In genomic region chr6:107870379-107870778, GRCh38 we compare ENCODE assay signal across 13 cellular contexts. TPM values are rescaled to one million over a fixed set of nuclear protein-coding genes. Genes with fewer than 3 reads are reported as not detected.
A peak's percentile ranks its signal among the peaks of the same experiment; 100 is the strongest.
DNase-seq lines count a peak whose midpoint lies in the region; ATAC-seq and TF ChIP-seq lines count a peak whose summit lies in the region.
"Had no signal": no experiment of that assay in that cellular context is flagged by ENCODE, and none has a peak within 500 bp of the region (broad histone marks: within the 10 kb centered on the region; RNA-seq: fewer than 3 reads in every experiment).

No MANE protein-coding gene starts in this region.

- no peaks in the 10 kb centered on the region for H3K27me3 Mint-ChIP-seq in activated naive CD4-positive, alpha-beta T cell treated with anti-CD3 and anti-CD28 coated beads for 36 hours (ENCODE audit: low read depth)
- H3K27me3 Mint-ChIP-seq in activated naive CD4-positive, alpha-beta T cell treated with anti-CD3 and anti-CD28 coated beads, Interleukin-2, amount 10 ng/mL, durations not matched to agents 7 days and 5 days, result no peaks in the 10 kb centered on the region
- H3K27me3 Mint-ChIP-seq in activated naive CD8-positive, alpha-beta T cell, result no peaks in the 10 kb centered on the region
- H3K27me3 Mint-ChIP-seq in stimulated activated memory B cell treated with anti-CD40 and anti-IgM and Interleukin-4, amounts not matched to agents 10 μg/mL and 1 μg/mL and 100 μg/mL, for 72 hours, result no peaks in the 10 kb centered on the region

- intact Hi-C loops in activated naive CD4-positive, alpha-beta T cell treated with anti-CD3 and anti-CD28 coated beads for 36 hours (cut with micrococcal nuclease), result loop anchor here (2.0 to 5.0 kb wide), 2 partner anchors 94 to 553 kb away; no protein-coding TSS in a partner anchor

- peaks cover 40% of the 10 kb centered on the region for H3K4me1 Mint-ChIP-seq in activated naive CD4-positive, alpha-beta T cell treated with anti-CD3 and anti-CD28 coated beads for 36 hours (ENCODE audit: low read depth)
- peaks cover 12% of the 10 kb centered on the region for H3K4me1 Mint-ChIP-seq in activated naive CD4-positive, alpha-beta T cell treated with anti-CD3 and anti-CD28 coated beads, Interleukin-2, amount 10 ng/mL, durations not matched to agents 7 days and 5 days
- H3K4me1 Mint-ChIP-seq in activated naive CD8-positive, alpha-beta T cell (ENCODE audit: low read depth), result peaks cover 20% of the 10 kb centered on the region
- H3K4me1 Mint-ChIP-seq in stimulated activated memory B cell treated with anti-CD40 and anti-IgM and Interleukin-4, amounts not matched to agents 10 μg/mL and 1 μg/mL and 100 μg/mL, for 72 hours, result peaks cover 39% of the 10 kb centered on the region

- no peak overlapping the region for H3K4me3 ChIP-seq in fibroblast of villous mesenchyme (ENCODE audit: low read depth, low read length)
- H3K4me3 ChIP-seq: transverse colon had no signal

- no peaks in the 10 kb centered on the region for H3K9me3 Mint-ChIP-seq in activated naive CD4-positive, alpha-beta T cell treated with anti-CD3 and anti-CD28 coated beads for 36 hours
- H3K9me3 Mint-ChIP-seq in activated naive CD4-positive, alpha-beta T cell treated with anti-CD3 and anti-CD28 coated beads, Interleukin-2, amount 10 ng/mL, durations not matched to agents 7 days and 5 days, result no peaks in the 10 kb centered on the region
- no peaks in the 10 kb centered on the region for H3K9me3 Mint-ChIP-seq in activated naive CD8-positive, alpha-beta T cell (ENCODE audit: low read depth)
- H3K9me3 Mint-ChIP-seq in stimulated activated memory B cell treated with anti-CD40 and anti-IgM and Interleukin-4, amounts not matched to agents 10 μg/mL and 1 μg/mL and 100 μg/mL, for 72 hours, result no peaks in the 10 kb centered on the region

- H3K36me3 Mint-ChIP-seq in activated naive CD4-positive, alpha-beta T cell treated with anti-CD3 and anti-CD28 coated beads for 36 hours (ENCODE audit: low read depth), result peaks cover 21% of the 10 kb centered on the region
- H3K36me3 Mint-ChIP-seq in activated naive CD4-positive, alpha-beta T cell treated with anti-CD3 and anti-CD28 coated beads, Interleukin-2, amount 10 ng/mL, durations not matched to agents 7 days and 5 days, result peaks cover 35% of the 10 kb centered on the region
- peaks cover 7% of the 10 kb centered on the region for H3K36me3 Mint-ChIP-seq in activated naive CD8-positive, alpha-beta T cell
- peaks cover 42% of the 10 kb centered on the region for H3K36me3 Mint-ChIP-seq in stimulated activated memory B cell treated with anti-CD40 and anti-IgM and Interleukin-4, amounts not matched to agents 10 μg/mL and 1 μg/mL and 100 μg/mL, for 72 hours

- CTCF ChIA-PET in activated naive CD4-positive, alpha-beta T cell treated with anti-CD3 and anti-CD28 coated beads for 36 hours (lab: Charles Lee), result interaction anchor here (0.7 to 1.3 kb wide), 5 partner anchors 23 to 190 kb away, joined by 3 to 6 read pairs (median 3); no protein-coding TSS in a partner anchor
- CTCF ChIA-PET in activated naive CD4-positive, alpha-beta T cell treated with anti-CD3 and anti-CD28 coated beads, Interleukin-2, amount 10 ng/mL, durations not matched to agents 7 days and 5 days (lab: Charles Lee), result interaction anchor here (0.9 to 6.2 kb wide), 6 partner anchors 23 to 195 kb away, joined by 3 to 53 read pairs (median 4); no protein-coding TSS in a partner anchor

- TF ChIP-seq CTCF in fibroblast of villous mesenchyme (IDR thresholded peaks at IDR 0.05; ENCODE audit: insufficient read depth, low read depth, low read length), result no peak

- DNase-seq in activated naive CD4-positive, alpha-beta T cell treated with anti-CD3 and anti-CD28 coated beads for 36 hours, result no peak
- DNase-seq in activated naive CD4-positive, alpha-beta T cell treated with anti-CD3 and anti-CD28 coated beads, Interleukin-2, amount 10 ng/mL, durations not matched to agents 7 days and 5 days, result no peak
- DNase-seq in fibroblast of villous mesenchyme (ENCODE audit: low read depth), result peak; percentile 18
- DNase-seq in hypothalamus (lab: John Stamatoyannopoulos, UW), result no peak
- DNase-seq in C1 segment of cervical spinal cord (lab: John Stamatoyannopoulos, UW), result no peak
- DNase-seq: ACHN; activated CD4-positive, CD25-positive, alpha-beta regulatory T cell treated with anti-CD3 and anti-CD28 coated beads, Interleukin-2, amount 50 U/mL, for 72 hours; activated T-cell treated with anti-CD3 and anti-CD28 coated beads, Interleukin-2, amount 50 U/mL, for 48 hours; transverse colon had no signal

- H3K4me3 Mint-ChIP-seq in activated naive CD4-positive, alpha-beta T cell treated with anti-CD3 and anti-CD28 coated beads for 36 hours, result no peak overlapping the region
- H3K4me3 Mint-ChIP-seq in activated naive CD4-positive, alpha-beta T cell treated with anti-CD3 and anti-CD28 coated beads, Interleukin-2, amount 10 ng/mL, durations not matched to agents 7 days and 5 days, result no peak overlapping the region
- no peak overlapping the region for H3K4me3 Mint-ChIP-seq in activated naive CD8-positive, alpha-beta T cell
- H3K4me3 Mint-ChIP-seq in stimulated activated memory B cell treated with anti-CD40 and anti-IgM and Interleukin-4, amounts not matched to agents 10 μg/mL and 1 μg/mL and 100 μg/mL, for 72 hours, result no peak overlapping the region

- no peak for ATAC-seq in stimulated activated memory B cell treated with anti-CD40 and anti-IgM and Interleukin-4, amounts not matched to agents 10 μg/mL and 1 μg/mL and 100 μg/mL, for 72 hours
- no peak for ATAC-seq in GM18502 (IDR thresholded peaks at IDR 0.05; ENCODE audit: poor library complexity, unreplicated experiment)

- peak overlapping the region; percentile 68 for H3K27ac Mint-ChIP-seq in activated naive CD4-positive, alpha-beta T cell treated with anti-CD3 and anti-CD28 coated beads for 36 hours
- H3K27ac Mint-ChIP-seq in activated naive CD4-positive, alpha-beta T cell treated with anti-CD3 and anti-CD28 coated beads, Interleukin-2, amount 10 ng/mL, durations not matched to agents 7 days and 5 days, result no peak overlapping the region
- H3K27ac Mint-ChIP-seq in activated naive CD8-positive, alpha-beta T cell, result peak overlapping the region; percentile 47
- H3K27ac Mint-ChIP-seq in stimulated activated memory B cell treated with anti-CD40 and anti-IgM and Interleukin-4, amounts not matched to agents 10 μg/mL and 1 μg/mL and 100 μg/mL, for 72 hours, result peak overlapping the region; percentile 36

RNA-seq across cellular contexts. Expression of gene SCML4, which starts 46.3 kb away (rescaled TPM):
- total RNA-seq in activated naive CD4-positive, alpha-beta T cell treated with anti-CD3 and anti-CD28 coated beads for 36 hours, result 10 to 100 TPM in 1 of 2 experiments, 1 to 10 TPM in 1; 9.1 to 10.7 TPM
- not detected in 2 replicates for total RNA-seq in fibroblast of villous mesenchyme
- total RNA-seq: pulmonary artery endothelial cell had no signal

Comparison
In these comparisons a context has a peak if more than half of its experiments do, and no peak if none do; other contexts are left out.
1. RNA of gene SCML4, which starts 46.3 kb away (total RNA-seq): 9.1 to 10.7 TPM in activated naive CD4-positive, alpha-beta T cell treated with anti-CD3 and anti-CD28 coated beads for 36 hours; not detected in fibroblast of villous mesenchyme; every median in the first group is over 10 times any median in the second.